Comparison of ENCODE assay signal across 2 cellular contexts in genomic region chr7:111937164-111937563, GRCh38.
TF ChIP-seq lines count a peak whose summit lies in the region.

No MANE protein-coding gene starts in this region.

TF ChIP-seq in HepG2, 621 proteins besides CTCF, POLR2A, EP300 and RAD21 (continued from another document):
- peak; percentile 94 to 96 for TF ChIP-seq MAFK (conservative IDR thresholded peaks at IDR 0.05 in 1 of 2, IDR thresholded peaks at IDR 0.05 in 1 of 2; ENCODE audit: low read length in 2 of 2)
- peak; percentile 95 for TF ChIP-seq MAFF (IDR thresholded peaks at IDR 0.05; ENCODE audit: low read depth, low read length)

TF ChIP-seq in K562, 482 proteins besides CTCF, POLR2A, EP300 and RAD21 (continued from another document):
- TF ChIP-seq RERE (CRISPR knock-in tag; IDR thresholded peaks at IDR 0.05; ENCODE audit: borderline replicate concordance): no peak
- TF ChIP-seq ZNF507 (tag; conservative IDR thresholded peaks at IDR 0.05): no peak
- TF ChIP-seq MAFK (IDR thresholded peaks at IDR 0.05; ENCODE audit: low read length): peak; percentile 90
- TF ChIP-seq ZNF316 (IDR thresholded peaks at IDR 0.05): peak; percentile 86
- TF ChIP-seq MAFF (IDR thresholded peaks at IDR 0.05; ENCODE audit: low read length): peak; percentile 91
